In genomic region chr4:60250657-60251056, GRCh38 we compare ENCODE assay signal across 36 cellular contexts.
"Had no signal": no experiment of that assay in that cellular context is flagged by ENCODE, and none has a peak within 500 bp of the region (broad histone marks: within the 10 kb centered on the region; RNA-seq: fewer than 3 reads in every experiment).

No MANE protein-coding gene starts in this region.

- H3K27me3 Mint-ChIP-seq: activated CD4-positive, alpha-beta memory T cell treated with anti-CD3 and anti-CD28 coated beads for 36 hours; activated CD4-positive, alpha-beta T cell treated with anti-CD3 and anti-CD28 coated beads for 36 hours; activated CD4-positive, alpha-beta T cell treated with anti-CD3 and anti-CD28 coated beads, Interleukin-2, amount 10 ng/mL, durations not matched to agents 24 days and 14 days; activated CD8-positive, alpha-beta memory T cell treated with anti-CD3 and anti-CD28 coated beads, Interleukin-2, amount 10 ng/mL, durations not matched to agents 7 days and 5 days; activated naive CD4-positive, alpha-beta T cell treated with anti-CD3 and anti-CD28 coated beads, Interleukin-2, amount 50 U/mL, for 24 hours; activated naive CD8-positive, alpha-beta T cell treated with anti-CD3 and anti-CD28 coated beads for 36 hours; activated naive CD8-positive, alpha-beta T cell treated with anti-CD3 and anti-CD28 coated beads, Interleukin-2, amount 50 U/mL, for 24 hours; effector memory CD8-positive, alpha-beta T cell had no signal

- DNase-seq: activated CD4-positive, alpha-beta memory T cell treated with anti-CD3 and anti-CD28 coated beads for 36 hours; activated CD4-positive, alpha-beta T cell treated with anti-CD3 and anti-CD28 coated beads for 36 hours; activated CD4-positive, alpha-beta T cell treated with anti-CD3 and anti-CD28 coated beads, Interleukin-2, amount 10 ng/mL, durations not matched to agents 24 days and 14 days; activated CD4-positive, CD25-positive, alpha-beta regulatory T cell; activated CD4-positive, CD25-positive, alpha-beta regulatory T cell treated with anti-CD3 and anti-CD28 coated beads, Interleukin-2, amount 50 U/mL, for 72 hours; activated CD8-positive, alpha-beta memory T cell treated with anti-CD3 and anti-CD28 coated beads, Interleukin-2, amount 10 ng/mL, durations not matched to agents 7 days and 5 days; activated CD8-positive, alpha-beta memory T cell treated with anti-CD3 and anti-CD28 coated beads, Interleukin-2, amount 50 U/mL, for 4 hours; activated CD8-positive, alpha-beta T cell treated with anti-CD3 and anti-CD28 coated beads, Interleukin-2, amount 10 ng/mL, durations not matched to agents 7 days and 5 days; activated effector memory CD4-positive, alpha-beta T cell treated with anti-CD3 and anti-CD28 coated beads, Interleukin-2, amount 50 U/mL, for 16 hours; activated naive CD4-positive, alpha-beta T cell treated with anti-CD3 and anti-CD28 coated beads for 36 hours; activated naive CD8-positive, alpha-beta T cell treated with anti-CD3 and anti-CD28 coated beads for 36 hours; activated naive CD8-positive, alpha-beta T cell treated with anti-CD3 and anti-CD28 coated beads, Interleukin-2, amount 50 U/mL, for 24 hours; activated T-cell treated with anti-CD3 and anti-CD28 coated beads, Interleukin-2, amount 50 U/mL, for 1 hour; activated T-cell treated with anti-CD3 and anti-CD28 coated beads, Interleukin-2, amount 50 U/mL, for 48 hours; adrenal gland; amygdala; aorta; body of pancreas; caudate nucleus; cortex of kidney; dermis blood vessel endothelial cell; effector CD4-positive, alpha-beta T cell; effector memory CD8-positive, alpha-beta T cell; esophagus squamous epithelium; foreskin melanocyte; heart right ventricle; T1000 had no signal

- ATAC-seq: activated CD4-positive, alpha-beta T cell treated with anti-CD3 and anti-CD28 coated beads for 36 hours; activated CD8-positive, alpha-beta memory T cell treated with anti-CD3 and anti-CD28 coated beads, Interleukin-2, amount 10 ng/mL, durations not matched to agents 7 days and 5 days; activated CD8-positive, alpha-beta T cell treated with anti-CD3 and anti-CD28 coated beads, Interleukin-2, amount 10 ng/mL, durations not matched to agents 7 days and 5 days; activated naive CD8-positive, alpha-beta T cell treated with anti-CD3 and anti-CD28 coated beads, Interleukin-2, amount 50 U/mL, for 24 hours; body of pancreas; effector memory CD8-positive, alpha-beta T cell; gastroesophageal sphincter; heart right ventricle had no signal

- FAIRE-seq: colon, endometrium, endothelial cell of umbilical vein had no signal

- H3K4me1 ChIP-seq: adrenal gland, body of pancreas, esophagus squamous epithelium, gastroesophageal sphincter, heart right ventricle had no signal

- H3K4me1 Mint-ChIP-seq: activated CD4-positive, alpha-beta T cell treated with anti-CD3 and anti-CD28 coated beads for 36 hours; activated CD4-positive, alpha-beta T cell treated with anti-CD3 and anti-CD28 coated beads, Interleukin-2, amount 10 ng/mL, durations not matched to agents 24 days and 14 days; activated CD8-positive, alpha-beta memory T cell treated with anti-CD3 and anti-CD28 coated beads, Interleukin-2, amount 10 ng/mL, durations not matched to agents 7 days and 5 days; activated naive CD4-positive, alpha-beta T cell treated with anti-CD3 and anti-CD28 coated beads, Interleukin-2, amount 50 U/mL, for 24 hours; activated naive CD8-positive, alpha-beta T cell treated with anti-CD3 and anti-CD28 coated beads for 36 hours; activated naive CD8-positive, alpha-beta T cell treated with anti-CD3 and anti-CD28 coated beads, Interleukin-2, amount 50 U/mL, for 24 hours had no signal

- H3K9me3 Mint-ChIP-seq: activated CD4-positive, alpha-beta T cell treated with anti-CD3 and anti-CD28 coated beads, Interleukin-2, amount 10 ng/mL, durations not matched to agents 24 days and 14 days had no signal

- H3K9me3 ChIP-seq: adrenal gland, body of pancreas, esophagus squamous epithelium, gastroesophageal sphincter had no signal

- H3K4me3 Mint-ChIP-seq: activated CD4-positive, alpha-beta memory T cell treated with anti-CD3 and anti-CD28 coated beads for 36 hours; activated CD4-positive, alpha-beta T cell treated with anti-CD3 and anti-CD28 coated beads for 36 hours; activated CD4-positive, alpha-beta T cell treated with anti-CD3 and anti-CD28 coated beads, Interleukin-2, amount 10 ng/mL, durations not matched to agents 24 days and 14 days; activated CD8-positive, alpha-beta memory T cell treated with anti-CD3 and anti-CD28 coated beads, Interleukin-2, amount 10 ng/mL, durations not matched to agents 7 days and 5 days; activated CD8-positive, alpha-beta T cell treated with anti-CD3 and anti-CD28 coated beads, Interleukin-2, amount 10 ng/mL, durations not matched to agents 7 days and 5 days; activated naive CD4-positive, alpha-beta T cell treated with anti-CD3 and anti-CD28 coated beads for 36 hours; activated naive CD4-positive, alpha-beta T cell treated with anti-CD3 and anti-CD28 coated beads, Interleukin-2, amount 50 U/mL, for 24 hours; activated naive CD8-positive, alpha-beta T cell treated with anti-CD3 and anti-CD28 coated beads for 36 hours; activated naive CD8-positive, alpha-beta T cell treated with anti-CD3 and anti-CD28 coated beads, Interleukin-2, amount 50 U/mL, for 24 hours; activated T-helper 1 cell treated with anti-CD3 and anti-CD28 coated beads, Interleukin-12 subunit alpha, Interleukin-12 subunit beta, Interleukin-2, Interleukin-4 antibody, amounts not matched to agents 30 ng/mL and 10 ng/mL and 1 ng/mL, durations not matched to agents 14 hours and 24 hours and 36 hours; effector memory CD8-positive, alpha-beta T cell; T-helper 1 cell treated with Interleukin-12 subunit alpha and Interleukin-12 subunit beta and Interleukin-4 antibody, amounts not matched to agents 30 μg/mL and 1 μg/mL, for 36 hours had no signal

- H3K27ac ChIP-seq: adrenal gland, body of pancreas, epithelial cell of prostate, esophagus squamous epithelium, gastroesophageal sphincter, heart right ventricle had no signal

- H3K36me3 Mint-ChIP-seq: activated CD4-positive, alpha-beta memory T cell treated with anti-CD3 and anti-CD28 coated beads for 36 hours; activated CD8-positive, alpha-beta memory T cell treated with anti-CD3 and anti-CD28 coated beads, Interleukin-2, amount 10 ng/mL, durations not matched to agents 7 days and 5 days; activated naive CD4-positive, alpha-beta T cell treated with anti-CD3 and anti-CD28 coated beads, Interleukin-2, amount 50 U/mL, for 24 hours; activated naive CD8-positive, alpha-beta T cell treated with anti-CD3 and anti-CD28 coated beads for 36 hours had no signal

- H3K36me3 ChIP-seq: adrenal gland, esophagus squamous epithelium, gastroesophageal sphincter, heart right ventricle had no signal

- H3K4me3 ChIP-seq: adrenal gland, body of pancreas, esophagus squamous epithelium, gastroesophageal sphincter, heart right ventricle had no signal

- H3K27me3 ChIP-seq: adrenal gland, body of pancreas, esophagus squamous epithelium, gastroesophageal sphincter, heart right ventricle had no signal

- H3K27ac Mint-ChIP-seq: activated CD4-positive, alpha-beta memory T cell treated with anti-CD3 and anti-CD28 coated beads for 36 hours; activated CD4-positive, alpha-beta T cell treated with anti-CD3 and anti-CD28 coated beads for 36 hours; activated CD4-positive, alpha-beta T cell treated with anti-CD3 and anti-CD28 coated beads, Interleukin-2, amount 10 ng/mL, durations not matched to agents 24 days and 14 days; activated CD8-positive, alpha-beta memory T cell treated with anti-CD3 and anti-CD28 coated beads, Interleukin-2, amount 10 ng/mL, durations not matched to agents 7 days and 5 days; activated CD8-positive, alpha-beta T cell treated with anti-CD3 and anti-CD28 coated beads, Interleukin-2, amount 10 ng/mL, durations not matched to agents 7 days and 5 days; activated naive CD4-positive, alpha-beta T cell treated with anti-CD3 and anti-CD28 coated beads for 36 hours; activated naive CD4-positive, alpha-beta T cell treated with anti-CD3 and anti-CD28 coated beads, Interleukin-2, amount 50 U/mL, for 24 hours; activated naive CD8-positive, alpha-beta T cell treated with anti-CD3 and anti-CD28 coated beads for 36 hours; activated naive CD8-positive, alpha-beta T cell treated with anti-CD3 and anti-CD28 coated beads, Interleukin-2, amount 50 U/mL, for 24 hours; activated T-helper 1 cell treated with anti-CD3 and anti-CD28 coated beads, Interleukin-12 subunit alpha, Interleukin-12 subunit beta, Interleukin-2, Interleukin-4 antibody, amounts not matched to agents 30 ng/mL and 10 ng/mL and 1 ng/mL, durations not matched to agents 14 hours and 24 hours and 36 hours; activated T-helper 2 cell treated with anti-CD3 and anti-CD28 coated beads, Interferon-gamma antibody, Interleukin-2, Interleukin-4, amounts not matched to agents 10 μg/mL and 5 μg/mL and 100 μg/mL, durations not matched to agents 14 hours and 24 hours and 36 hours; effector memory CD8-positive, alpha-beta T cell; T-helper 1 cell treated with Interleukin-12 subunit alpha and Interleukin-12 subunit beta and Interleukin-4 antibody, amounts not matched to agents 30 μg/mL and 1 μg/mL, for 36 hours had no signal
